Comparison of ENCODE assay signal across 14 cellular contexts in genomic region chr11:65852508-65853248, GRCh38.
A peak's percentile ranks its signal among the peaks of the same experiment; 100 is the strongest.
DNase-seq lines count a peak whose midpoint lies in the region; ATAC-seq and TF ChIP-seq lines count a peak whose summit lies in the region.
"Had no signal": no experiment of that assay in that cellular context is flagged by ENCODE, and none has a peak within 500 bp of the region (broad histone marks: within the 10 kb centered on the region; RNA-seq: fewer than 3 reads in every experiment).

No MANE protein-coding gene starts in this region.

- POLR2A ChIA-PET in RWPE1 (lab: Yijun Ruan, JAX; ENCODE audit: low non-redundant PET), result no interaction called here

- H3K27me3 Mint-ChIP-seq in activated naive CD8-positive, alpha-beta T cell, result no peaks in the 10 kb centered on the region
- H3K27me3 Mint-ChIP-seq in activated naive CD8-positive, alpha-beta T cell treated with anti-CD3 and anti-CD28 coated beads, Interleukin-2, amount 50 U/mL, for 24 hours, result no peaks in the 10 kb centered on the region
- H3K27me3 Mint-ChIP-seq in stimulated activated naive B cell treated with anti-CD40 and anti-IgM and Interleukin-4, amounts not matched to agents 10 μg/mL and 1 μg/mL and 100 μg/mL, for 72 hours, result no peaks in the 10 kb centered on the region

- peak overlapping the region; percentile 39 for H3K27ac ChIP-seq in RWPE1
- H3K27ac ChIP-seq: gastrocnemius medialis, HL-60 had no signal

- no peak overlapping the region for H3K4me3 Mint-ChIP-seq in activated naive CD8-positive, alpha-beta T cell
- H3K4me3 Mint-ChIP-seq in activated naive CD8-positive, alpha-beta T cell treated with anti-CD3 and anti-CD28 coated beads, Interleukin-2, amount 50 U/mL, for 24 hours, result no peak overlapping the region
- H3K4me3 Mint-ChIP-seq in stimulated activated naive B cell treated with anti-CD40 and anti-IgM and Interleukin-4, amounts not matched to agents 10 μg/mL and 1 μg/mL and 100 μg/mL, for 72 hours, result peak overlapping the region in 1 of 2 donors; percentile 41

- peaks cover 16% of the 10 kb centered on the region for H3K36me3 Mint-ChIP-seq in activated naive CD8-positive, alpha-beta T cell
- H3K36me3 Mint-ChIP-seq in activated naive CD8-positive, alpha-beta T cell treated with anti-CD3 and anti-CD28 coated beads, Interleukin-2, amount 50 U/mL, for 24 hours (ENCODE audit: low read depth), result peaks cover 52% of the 10 kb centered on the region
- H3K36me3 Mint-ChIP-seq in stimulated activated naive B cell treated with anti-CD40 and anti-IgM and Interleukin-4, amounts not matched to agents 10 μg/mL and 1 μg/mL and 100 μg/mL, for 72 hours, result peaks cover 55 to 68% of the 10 kb centered on the region in 2 donors

- no peak for TF ChIP-seq CTCF in RWPE1 (conservative IDR thresholded peaks at IDR 0.05; ENCODE audit: low read depth)
- no peak for TF ChIP-seq CTCF in GM20000 (IDR thresholded peaks at IDR 0.05; ENCODE audit: extremely low read depth, missing control alignments)

- CTCF ChIA-PET in RWPE1 (lab: Yijun Ruan, JAX), result interaction anchor here (0.5 to 1.1 kb wide), 2 partner anchors 28 to 271 kb away, joined by 3 read pairs; no protein-coding TSS in a partner anchor

- ATAC-seq in activated naive CD8-positive, alpha-beta T cell treated with anti-CD3 and anti-CD28 coated beads, Interleukin-2, amount 50 U/mL, for 24 hours, result no peak
- no peak for ATAC-seq in stimulated activated naive B cell treated with anti-CD40 and anti-IgM and Interleukin-4, amounts not matched to agents 10 μg/mL and 1 μg/mL and 100 μg/mL, for 72 hours (replicated peaks)
- no peak for ATAC-seq in HG02970 (IDR thresholded peaks at IDR 0.05; ENCODE audit: low FRiP score, unreplicated experiment)
- ATAC-seq: gastrocnemius medialis had no signal

- H3K9me3 Mint-ChIP-seq in activated naive CD8-positive, alpha-beta T cell (ENCODE audit: low read depth), result no peaks in the 10 kb centered on the region
- H3K9me3 Mint-ChIP-seq in activated naive CD8-positive, alpha-beta T cell treated with anti-CD3 and anti-CD28 coated beads, Interleukin-2, amount 50 U/mL, for 24 hours, result peaks cover 4% of the 10 kb centered on the region
- H3K9me3 Mint-ChIP-seq in stimulated activated naive B cell treated with anti-CD40 and anti-IgM and Interleukin-4, amounts not matched to agents 10 μg/mL and 1 μg/mL and 100 μg/mL, for 72 hours, result peaks cover 0 to 5% of the 10 kb centered on the region in 2 donors

- peaks cover 33% of the 10 kb centered on the region for H3K4me1 Mint-ChIP-seq in activated naive CD8-positive, alpha-beta T cell (ENCODE audit: low read depth)
- H3K4me1 Mint-ChIP-seq in activated naive CD8-positive, alpha-beta T cell treated with anti-CD3 and anti-CD28 coated beads, Interleukin-2, amount 50 U/mL, for 24 hours, result peaks cover 26% of the 10 kb centered on the region
- H3K4me1 Mint-ChIP-seq in stimulated activated naive B cell treated with anti-CD40 and anti-IgM and Interleukin-4, amounts not matched to agents 10 μg/mL and 1 μg/mL and 100 μg/mL, for 72 hours, result peaks cover 32 to 47% of the 10 kb centered on the region in 2 donors

- no peak for DNase-seq in activated naive CD8-positive, alpha-beta T cell treated with anti-CD3 and anti-CD28 coated beads, Interleukin-2, amount 50 U/mL, for 24 hours
- no peak for DNase-seq in RWPE1 (ENCODE audit: low spot score)
- peak; percentile 51 for DNase-seq in islet precursor cell
- DNase-seq in stimulated activated naive B cell treated with anti-CD40 and anti-IgM and Interleukin-4, amounts not matched to agents 10 μg/mL and 1 μg/mL and 100 μg/mL, for 72 hours, result no peak
- DNase-seq in AG20443 (ENCODE audit: low spot score), result no peak
- DNase-seq in GM20000 (ENCODE audit: low spot score), result no peak
- DNase-seq: amniotic stem cell; dorsolateral prefrontal cortex; gastrocnemius medialis; stimulated activated CD4-positive, alpha-beta T cell treated with anti-CD3 and anti-CD28 coated beads, Interleukin-15, amount 100 ng/mL, for 24 hours; T1000 had no signal

- peak overlapping the region; percentile 54 for H3K27ac Mint-ChIP-seq in activated naive CD8-positive, alpha-beta T cell
- H3K27ac Mint-ChIP-seq in activated naive CD8-positive, alpha-beta T cell treated with anti-CD3 and anti-CD28 coated beads, Interleukin-2, amount 50 U/mL, for 24 hours, result no peak overlapping the region
- peak overlapping the region; percentile 4 for H3K27ac Mint-ChIP-seq in stimulated activated naive B cell treated with anti-CD40 and anti-IgM and Interleukin-4, amounts not matched to agents 10 μg/mL and 1 μg/mL and 100 μg/mL, for 72 hours
